8 cellular contexts compared by ENCODE assay signal in the genomic region with DNA sequence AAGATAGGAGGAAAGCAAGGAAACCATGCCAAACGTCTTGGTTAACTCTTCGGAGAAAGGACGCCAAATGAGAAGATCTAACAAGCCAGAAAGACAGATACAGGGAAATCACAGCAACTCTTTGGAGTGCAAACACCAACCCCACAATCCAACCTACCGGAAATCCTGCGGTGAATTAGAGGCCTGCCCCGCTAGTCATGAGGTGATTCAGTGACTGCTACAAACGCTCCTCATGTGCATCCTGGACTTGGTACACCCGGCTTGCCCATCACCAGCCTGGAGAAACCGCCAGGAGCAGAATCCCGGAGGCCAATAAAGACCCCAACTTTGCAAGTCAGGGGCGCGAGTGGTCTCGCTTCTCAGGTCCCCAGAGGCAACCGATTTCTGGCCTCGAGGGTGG. TPM values are rescaled to one million over a fixed set of nuclear protein-coding genes. Genes with fewer than 3 reads are reported as not detected.
A peak's percentile ranks its signal among the peaks of the same experiment; 100 is the strongest.
DNase-seq lines count a peak whose midpoint lies in the region; ATAC-seq and TF ChIP-seq lines count a peak whose summit lies in the region.
"Not testable (repeated sequence)": the region's sequence is repeated elsewhere in the genome, so short reads cannot be mapped to it uniquely, and the experiment has no call there.

No MANE protein-coding gene starts in this region.

- not testable (repeated sequence) for H3K79me2 ChIP-seq in mammary epithelial cell (ENCODE audit: insufficient read depth, low read length)

- in situ Hi-C loops in mammary epithelial cell (cut with MboI; ENCODE audit: low sequenced_read_pairs in 2 of 2): not testable (repeated sequence)

- TF ChIP-seq CTCF in BJ (IDR thresholded peaks at IDR 0.05; ENCODE audit: insufficient read depth, low read depth, low read length); mammary epithelial cell (conservative IDR thresholded peaks at IDR 0.05 in 1 of 2, IDR thresholded peaks at IDR 0.05 in 1 of 2; ENCODE audit: extremely low read depth in 1 of 2, insufficient read depth in 1 of 2, low read depth in 1 of 2, low read length in 2 of 2); heart left ventricle (IDR thresholded peaks at IDR 0.05); natural killer cell (IDR thresholded peaks at IDR 0.05): not testable (repeated sequence)

- ATAC-seq in GM21723 (IDR thresholded peaks at IDR 0.05; ENCODE audit: unreplicated experiment) (peak; percentile 49), heart left ventricle (peak in 2 of 4 donors; percentile 68 to 72), natural killer cell (peak in 2 of 3 donors; percentile 35 to 57)

- WGBS in mammary epithelial cell (ENCODE audit: low coverage, missing lambda C conversion rate): 4% methylated on average over 4 of the region's 15 CpGs
- 0 to 3% (median 0%) methylated on average over 4 to 7 of the region's 15 CpGs; no CpG with 5 or more reads in 1 of the 4 donors for WGBS in heart left ventricle, 4 donors

- CTCF ChIA-PET in BJ (lab: Yijun Ruan, JAX); mammary epithelial cell (lab: Charles Lee; ENCODE audit: low non-redundant PET): not testable (repeated sequence)

- H3K4me3 ChIP-seq in BJ (ENCODE audit: low read depth, low read length): peak overlapping the region; percentile 60
- peak overlapping the region; percentile 98 for H3K4me3 ChIP-seq in MG63
- H3K4me3 ChIP-seq in mammary epithelial cell (replicated peaks in 1 of 3; ENCODE audit: insufficient read depth in 1 of 3, low read depth in 2 of 3, low read length in 3 of 3): peak overlapping the region; percentile 54 to 69 (median 63)
- H3K4me3 ChIP-seq in heart left ventricle: peak overlapping the region; percentile 43 to 90 (median 69)

- not testable (repeated sequence) for H3K36me3 ChIP-seq in BJ (ENCODE audit: control insufficient read depth, insufficient read depth, low read length); MG63; mammary epithelial cell (ENCODE audit: insufficient read depth, low read length); heart left ventricle

- H3K36me3 Mint-ChIP-seq in natural killer cell: not testable (repeated sequence)

- not testable (repeated sequence) for H3K4me1 ChIP-seq in mammary epithelial cell (ENCODE audit: insufficient read depth, low read length); heart left ventricle

- H3K27me3 ChIP-seq in BJ (ENCODE audit: control insufficient read depth, insufficient read depth, low read length); MG63; mammary epithelial cell (ENCODE audit: insufficient read depth, low read length); heart left ventricle: not testable (repeated sequence)

- peak overlapping the region; percentile 23 for H3K9ac ChIP-seq in mammary epithelial cell (ENCODE audit: insufficient read depth, low read length)

- not testable (repeated sequence) for H3K27me3 Mint-ChIP-seq in natural killer cell (ENCODE audit: low read depth in 2 of 2)

- POLR2A ChIA-PET in BJ (lab: Charles Lee): not testable (repeated sequence)

- dilution Hi-C loops in mammary epithelial cell (cut with HindIII; ENCODE audit: low sequenced_read_pairs): not testable (repeated sequence)

- intact Hi-C loops in mammary epithelial cell (cut with micrococcal nuclease); heart left ventricle (cut with DNase I); natural killer cell (cut with micrococcal nuclease): not testable (repeated sequence)

- H3K27ac Mint-ChIP-seq in natural killer cell: not testable (repeated sequence)

- peak overlapping the region; percentile 82 for H2AFZ ChIP-seq in mammary epithelial cell (ENCODE audit: low read depth, low read length)

- not testable (repeated sequence) for H3K27ac ChIP-seq in mammary epithelial cell (ENCODE audit: insufficient read depth, low read depth, low read length)
- H3K27ac ChIP-seq in heart left ventricle: peak overlapping the region in 7 of 12 donors; percentile 56 to 86 (median 72)

- not testable (repeated sequence) for H3K4me3 Mint-ChIP-seq in natural killer cell

- peak overlapping the region; percentile 57 for H3K4me2 ChIP-seq in mammary epithelial cell (ENCODE audit: insufficient read depth, low read depth, low read length)

- not testable (repeated sequence) for H3K9me3 Mint-ChIP-seq in natural killer cell

- not testable (repeated sequence) for H3K4me1 Mint-ChIP-seq in natural killer cell

- not testable (repeated sequence) for H3K9me3 ChIP-seq in MG63; mammary epithelial cell (replicated peaks; ENCODE audit: insufficient read depth, low read length); heart left ventricle

- not testable (repeated sequence) for TF ChIP-seq POLR2A in heart left ventricle (IDR thresholded peaks at IDR 0.05)

- not testable (repeated sequence) for DNase-seq in BJ (ENCODE audit: low read depth); mammary epithelial cell; heart left ventricle; natural killer cell
- peak; percentile 63 for DNase-seq in MG63
- DNase-seq in activated CD4-positive, alpha-beta T cell treated with anti-CD3 and anti-CD28 coated beads, Interleukin-2, amount 50 U/mL, for 48 hours: peak; percentile 17 to 38
- DNase-seq in stimulated activated CD8-positive, alpha-beta memory T cell treated with anti-CD3 and anti-CD28 coated beads, Interleukin-4, amount 100 ng/mL, for 48 hours: peak; percentile 28

- H4K20me1 ChIP-seq in mammary epithelial cell (ENCODE audit: insufficient read depth, low read length): not testable (repeated sequence)

- BruUV-seq in mammary epithelial cell (replicated peaks; lab: Mats Ljungman, UMichigan): not testable (repeated sequence)

RNA-seq across cellular contexts. Expression of gene NBPF15, which starts 0.8 kb away (rescaled TPM):
- polyA plus RNA-seq in BJ (2011; rRNA removed) (51.7 and 55.7 TPM in 2 replicates), mammary epithelial cell (21.6 TPM), heart left ventricle (1 to 10 TPM; 6.0 to 7.9 TPM)
- 45.5 and 60.0 TPM in 2 replicates for polyA minus RNA-seq in BJ (2011; rRNA and poly(A)+ RNA removed)
- total RNA-seq in MG63 (2014; rRNA removed; shearing (Covaris generic); ENCODE audit: low replicate concordance): 16.1 and 24.4 TPM in 2 replicates
- total RNA-seq in mammary epithelial cell (10 to 100 TPM; 36.2 to 69.3 TPM), heart left ventricle (10 to 100 TPM in 3 of 9 donors, 1 to 10 TPM in 6; 5.6 to 16.9 (median 9.3) TPM), natural killer cell (10 to 100 TPM; 12.0 to 29.2 (median 29.0) TPM)
- polyA minus RNA-seq in mammary epithelial cell: 28.2 TPM
